In genomic region chr14:39080886-39081285, GRCh38 we compare ENCODE assay signal across 24 cellular contexts.
"Had no signal": no experiment of that assay in that cellular context is flagged by ENCODE, and none has a peak within 500 bp of the region (broad histone marks: within the 10 kb centered on the region; RNA-seq: fewer than 3 reads in every experiment).

No MANE protein-coding gene starts in this region.

- H3K27me3 ChIP-seq: MG63 had no signal

- ATAC-seq: Panc1, PC-3 had no signal

- H3K9me3 ChIP-seq: MG63, SK-N-SH had no signal

- H3K4me3 ChIP-seq: MG63 had no signal

- FAIRE-seq: HTR-8/SVneo had no signal

- H3K27ac ChIP-seq: HL-60, RWPE1 had no signal

- H3K4me2 ChIP-seq: SK-N-SH had no signal

- DNase-seq: IMR-90; Karpas-422; KG1; MG63; NCI-H1092; NCI-H1105 treated with DMSO at 0.1 percent for 48 hours; NCI-H1417 treated with DMSO at 0.1 percent for 48 hours; NCI-H146; NCI-H1694 treated with DMSO at 0.1 percent for 48 hours; NCI-H1930; NCI-H2081; NCI-H2107; NCI-H2227 treated with DMSO at 0.1 percent for 48 hours; NCI-H524; NCI-H526 treated with DMSO at 0.1 percent for 48 hours; NCI-H774; NK-92 treated with Interleukin-12 subunit alpha and Interleukin-12 subunit beta, amount 100 ng/mL, for 24 hours; PC-3; SHP77; SK-N-SH had no signal

- H3K9ac ChIP-seq: SK-N-SH had no signal
